Comparison of ENCODE assay signal across 5 cellular contexts in the genomic region with DNA sequence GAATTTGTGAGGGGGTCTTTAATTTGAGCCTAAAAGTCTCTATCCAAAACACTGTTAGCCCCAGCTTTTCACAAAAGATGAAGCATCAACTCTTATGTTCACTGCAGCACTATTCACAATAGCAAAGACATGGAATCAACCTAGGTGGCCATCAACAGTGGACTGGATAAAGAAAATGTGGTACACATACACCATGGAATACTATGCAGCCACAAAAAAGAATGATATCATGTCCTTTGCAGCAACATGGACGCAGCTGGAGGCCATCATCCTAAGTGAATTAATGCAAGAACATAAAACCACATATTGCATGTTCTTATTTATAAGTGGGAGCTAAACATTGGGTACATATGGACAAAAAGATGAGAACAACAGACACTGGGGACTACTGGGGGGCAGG. TPM values are rescaled to one million over a fixed set of nuclear protein-coding genes. Genes with fewer than 3 reads are reported as not detected.
"Had no signal": no experiment of that assay in that cellular context is flagged by ENCODE, and none has a peak within 500 bp of the region (broad histone marks: within the 10 kb centered on the region; RNA-seq: fewer than 3 reads in every experiment).

No MANE protein-coding gene starts in this region.

RNA-seq across cellular contexts. Expression of a gene that starts 59.2 kb away (rescaled TPM):
- total RNA-seq: HepG2, HT-29, HT1080 had no signal
- polyA plus RNA-seq: HepG2, IgD-negative memory B cell, IMR-90 had no signal
